ENCODE assay signal across 8 cellular contexts in genomic region chr1:149708192-149708853, GRCh38.
DNase-seq lines count a peak whose midpoint lies in the region; ATAC-seq lines count a peak whose summit lies in the region.
"Not testable (repeated sequence)": the region's sequence is repeated elsewhere in the genome, so short reads cannot be mapped to it uniquely, and the experiment has no call there.

No MANE protein-coding gene starts in this region.

- POLR2A ChIA-PET in activated naive CD8-positive, alpha-beta T cell treated with anti-CD3 and anti-CD28 coated beads, Interleukin-2, amount 10 ng/mL, durations not matched to agents 7 days and 5 days (lab: Charles Lee), result not testable (repeated sequence)

- not testable (repeated sequence) for H3K4me1 Mint-ChIP-seq in activated naive CD8-positive, alpha-beta T cell treated with anti-CD3 and anti-CD28 coated beads, Interleukin-2, amount 10 ng/mL, durations not matched to agents 7 days and 5 days; stimulated activated naive CD8-positive, alpha-beta T cell treated with anti-CD3 and anti-CD28 coated beads, Interleukin-15, Interleukin-2, amounts not matched to agents 100 ng/mL and 50 ng/mL, for 24 hours (ENCODE audit: low read depth)

- peak overlapping the region; percentile 79 for H3K27ac Mint-ChIP-seq in activated naive CD8-positive, alpha-beta T cell treated with anti-CD3 and anti-CD28 coated beads, Interleukin-2, amount 10 ng/mL, durations not matched to agents 7 days and 5 days
- peak overlapping the region; percentile 96 for H3K27ac Mint-ChIP-seq in stimulated activated naive CD8-positive, alpha-beta T cell treated with anti-CD3 and anti-CD28 coated beads, Interleukin-15, Interleukin-2, amounts not matched to agents 100 ng/mL and 50 ng/mL, for 24 hours

- H3K27me3 Mint-ChIP-seq in activated naive CD8-positive, alpha-beta T cell treated with anti-CD3 and anti-CD28 coated beads, Interleukin-2, amount 10 ng/mL, durations not matched to agents 7 days and 5 days; stimulated activated naive CD8-positive, alpha-beta T cell treated with anti-CD3 and anti-CD28 coated beads, Interleukin-15, Interleukin-2, amounts not matched to agents 100 ng/mL and 50 ng/mL, for 24 hours: not testable (repeated sequence)

- peak overlapping the region; percentile 56 for H3K4me3 Mint-ChIP-seq in activated naive CD8-positive, alpha-beta T cell treated with anti-CD3 and anti-CD28 coated beads, Interleukin-2, amount 10 ng/mL, durations not matched to agents 7 days and 5 days
- peak overlapping the region; percentile 79 for H3K4me3 Mint-ChIP-seq in stimulated activated naive CD8-positive, alpha-beta T cell treated with anti-CD3 and anti-CD28 coated beads, Interleukin-15, Interleukin-2, amounts not matched to agents 100 ng/mL and 50 ng/mL, for 24 hours

- DNase-seq in GM04503 (ENCODE audit: low read depth) (peak; percentile 8), NCI-H1694 treated with DMSO at 0.1 percent for 48 hours (lab: John Stamatoyannopoulos, UW) (peak; percentile 91), T-helper 9 cell (peak; percentile 20), glomerular endothelial cell (ENCODE audit: extremely low read depth, low read depth, low spot score) (peak; percentile 76), nucleus accumbens (lab: John Stamatoyannopoulos, UW) (peak in 36 of 56 donors; percentile 9 to 89 (median 50))
- DNase-seq in activated naive CD8-positive, alpha-beta T cell treated with anti-CD3 and anti-CD28 coated beads, Interleukin-2, amount 10 ng/mL, durations not matched to agents 7 days and 5 days, result peak; percentile 53

- H3K36me3 Mint-ChIP-seq in activated naive CD8-positive, alpha-beta T cell treated with anti-CD3 and anti-CD28 coated beads, Interleukin-2, amount 10 ng/mL, durations not matched to agents 7 days and 5 days; stimulated activated naive CD8-positive, alpha-beta T cell treated with anti-CD3 and anti-CD28 coated beads, Interleukin-15, Interleukin-2, amounts not matched to agents 100 ng/mL and 50 ng/mL, for 24 hours (ENCODE audit: low read depth): not testable (repeated sequence)

- peak; percentile 71 for ATAC-seq in HG02763 (IDR thresholded peaks at IDR 0.05; ENCODE audit: unreplicated experiment)
- ATAC-seq in activated naive CD8-positive, alpha-beta T cell treated with anti-CD3 and anti-CD28 coated beads, Interleukin-2, amount 10 ng/mL, durations not matched to agents 7 days and 5 days (ENCODE audit: low read depth), result peak; percentile 84

- H3K9me3 Mint-ChIP-seq in activated naive CD8-positive, alpha-beta T cell treated with anti-CD3 and anti-CD28 coated beads, Interleukin-2, amount 10 ng/mL, durations not matched to agents 7 days and 5 days; stimulated activated naive CD8-positive, alpha-beta T cell treated with anti-CD3 and anti-CD28 coated beads, Interleukin-15, Interleukin-2, amounts not matched to agents 100 ng/mL and 50 ng/mL, for 24 hours: not testable (repeated sequence)

Comparison
In these comparisons a context has a peak if more than half of its experiments do, and no peak if none do; other contexts are left out.
1. Peak in every context shown above with its lines: DNase-seq and ATAC-seq.
2. DNase-seq: peak in every context shown above with its lines; median percentile 91 in NCI-H1694 treated with DMSO at 0.1 percent for 48 hours; 76 in glomerular endothelial cell; 53 in activated naive CD8-positive, alpha-beta T cell treated with anti-CD3 and anti-CD28 coated beads, Interleukin-2, amount 10 ng/mL, durations not matched to agents 7 days and 5 days; 50 in nucleus accumbens; 20 in T-helper 9 cell; 8 in GM04503.